35 cellular contexts compared by ENCODE assay signal in genomic region chr20:16588241-16588640, GRCh38.
"Had no signal": no experiment of that assay in that cellular context is flagged by ENCODE, and none has a peak within 500 bp of the region (broad histone marks: within the 10 kb centered on the region; RNA-seq: fewer than 3 reads in every experiment).

No MANE protein-coding gene starts in this region.

- H3K36me3 Mint-ChIP-seq: activated CD8-positive, alpha-beta memory T cell treated with anti-CD3 and anti-CD28 coated beads, Interleukin-2, amount 10 ng/mL, durations not matched to agents 7 days and 5 days; activated naive CD4-positive, alpha-beta T cell treated with anti-CD3 and anti-CD28 coated beads, Interleukin-2, amount 10 ng/mL, durations not matched to agents 7 days and 5 days; activated naive CD4-positive, alpha-beta T cell treated with anti-CD3 and anti-CD28 coated beads, Interleukin-2, amount 50 U/mL, for 24 hours; activated naive CD8-positive, alpha-beta T cell treated with anti-CD3 and anti-CD28 coated beads, Interleukin-2, amount 10 ng/mL, durations not matched to agents 7 days and 5 days; brain had no signal

- H3K4me3 Mint-ChIP-seq: activated B cell treated with CpG ODN at 0.5 μM for 24 hours; activated CD4-positive, alpha-beta memory T cell treated with anti-CD3 and anti-CD28 coated beads, Interleukin-2, amount 10 ng/mL, durations not matched to agents 7 days and 5 days; activated CD4-positive, alpha-beta T cell treated with anti-CD3 and anti-CD28 coated beads, Interleukin-2, amount 10 ng/mL, durations not matched to agents 7 days and 5 days; activated CD8-positive, alpha-beta memory T cell treated with anti-CD3 and anti-CD28 coated beads, Interleukin-2, amount 10 ng/mL, durations not matched to agents 7 days and 5 days; activated CD8-positive, alpha-beta T cell treated with anti-CD3 and anti-CD28 coated beads, Interleukin-2, amount 10 ng/mL, durations not matched to agents 7 days and 5 days; activated naive CD4-positive, alpha-beta T cell treated with anti-CD3 and anti-CD28 coated beads, Interleukin-2, amount 10 ng/mL, durations not matched to agents 7 days and 5 days; activated naive CD4-positive, alpha-beta T cell treated with anti-CD3 and anti-CD28 coated beads, Interleukin-2, amount 50 U/mL, for 24 hours; activated naive CD8-positive, alpha-beta T cell; activated naive CD8-positive, alpha-beta T cell treated with anti-CD3 and anti-CD28 coated beads, Interleukin-2, amount 10 ng/mL, durations not matched to agents 7 days and 5 days; activated naive CD8-positive, alpha-beta T cell treated with anti-CD3 and anti-CD28 coated beads, Interleukin-2, amount 50 U/mL, for 24 hours; activated T-cell treated with anti-CD3 and anti-CD28 coated beads, Interleukin-2, amount 50 U/mL, for 24 hours; brain; central memory CD8-positive, alpha-beta T cell; T-helper 1 cell treated with Interleukin-12 subunit alpha and Interleukin-12 subunit beta and Interleukin-4 antibody, amounts not matched to agents 30 μg/mL and 1 μg/mL, for 36 hours; T-helper 2 cell treated with Interferon-gamma antibody and Interleukin-4, amounts not matched to agents 5 μg/mL and 100 μg/mL, for 36 hours had no signal

- H3K9me3 ChIP-seq: ascending aorta had no signal

- ATAC-seq: activated CD8-positive, alpha-beta memory T cell treated with anti-CD3 and anti-CD28 coated beads, Interleukin-2, amount 10 ng/mL, durations not matched to agents 7 days and 5 days; activated CD8-positive, alpha-beta T cell treated with anti-CD3 and anti-CD28 coated beads, Interleukin-2, amount 10 ng/mL, durations not matched to agents 7 days and 5 days; activated naive CD8-positive, alpha-beta T cell treated with anti-CD3 and anti-CD28 coated beads, Interleukin-2, amount 50 U/mL, for 24 hours had no signal

- H3K4me1 Mint-ChIP-seq: activated B cell treated with CpG ODN at 0.5 μM for 24 hours; activated CD4-positive, alpha-beta memory T cell treated with anti-CD3 and anti-CD28 coated beads, Interleukin-2, amount 10 ng/mL, durations not matched to agents 7 days and 5 days; activated CD4-positive, alpha-beta T cell treated with anti-CD3 and anti-CD28 coated beads, Interleukin-2, amount 10 ng/mL, durations not matched to agents 7 days and 5 days; activated CD8-positive, alpha-beta memory T cell treated with anti-CD3 and anti-CD28 coated beads, Interleukin-2, amount 10 ng/mL, durations not matched to agents 7 days and 5 days; activated naive CD4-positive, alpha-beta T cell treated with anti-CD3 and anti-CD28 coated beads, Interleukin-2, amount 10 ng/mL, durations not matched to agents 7 days and 5 days; activated naive CD4-positive, alpha-beta T cell treated with anti-CD3 and anti-CD28 coated beads, Interleukin-2, amount 50 U/mL, for 24 hours; activated naive CD8-positive, alpha-beta T cell treated with anti-CD3 and anti-CD28 coated beads, Interleukin-2, amount 10 ng/mL, durations not matched to agents 7 days and 5 days; activated naive CD8-positive, alpha-beta T cell treated with anti-CD3 and anti-CD28 coated beads, Interleukin-2, amount 50 U/mL, for 24 hours; brain; central memory CD8-positive, alpha-beta T cell had no signal

- H3K9me3 Mint-ChIP-seq: activated B cell treated with CpG ODN at 0.5 μM for 24 hours; activated CD4-positive, alpha-beta memory T cell treated with anti-CD3 and anti-CD28 coated beads, Interleukin-2, amount 10 ng/mL, durations not matched to agents 7 days and 5 days; activated CD4-positive, alpha-beta T cell treated with anti-CD3 and anti-CD28 coated beads, Interleukin-2, amount 10 ng/mL, durations not matched to agents 7 days and 5 days; activated naive CD4-positive, alpha-beta T cell treated with anti-CD3 and anti-CD28 coated beads, Interleukin-2, amount 10 ng/mL, durations not matched to agents 7 days and 5 days; activated naive CD4-positive, alpha-beta T cell treated with anti-CD3 and anti-CD28 coated beads, Interleukin-2, amount 50 U/mL, for 24 hours; activated naive CD8-positive, alpha-beta T cell treated with anti-CD3 and anti-CD28 coated beads, Interleukin-2, amount 10 ng/mL, durations not matched to agents 7 days and 5 days; activated naive CD8-positive, alpha-beta T cell treated with anti-CD3 and anti-CD28 coated beads, Interleukin-2, amount 50 U/mL, for 24 hours; activated T-cell treated with anti-CD3 and anti-CD28 coated beads, Interleukin-2, amount 50 U/mL, for 24 hours; activated T-helper 2 cell treated with anti-CD3 and anti-CD28 coated beads, Interferon-gamma antibody, Interleukin-2, Interleukin-4, amounts not matched to agents 10 μg/mL and 5 μg/mL and 100 μg/mL, durations not matched to agents 14 hours and 24 hours and 36 hours; central memory CD8-positive, alpha-beta T cell; T-helper 1 cell treated with Interleukin-12 subunit alpha and Interleukin-12 subunit beta and Interleukin-4 antibody, amounts not matched to agents 30 μg/mL and 1 μg/mL, for 36 hours; T-helper 2 cell treated with Interferon-gamma antibody and Interleukin-4, amounts not matched to agents 5 μg/mL and 100 μg/mL, for 36 hours had no signal

- FAIRE-seq: TTC549 had no signal

- H3K27ac Mint-ChIP-seq: activated B cell treated with CpG ODN at 0.5 μM for 24 hours; activated CD4-positive, alpha-beta memory T cell treated with anti-CD3 and anti-CD28 coated beads, Interleukin-2, amount 10 ng/mL, durations not matched to agents 7 days and 5 days; activated CD4-positive, alpha-beta T cell treated with anti-CD3 and anti-CD28 coated beads, Interleukin-2, amount 10 ng/mL, durations not matched to agents 7 days and 5 days; activated CD8-positive, alpha-beta memory T cell treated with anti-CD3 and anti-CD28 coated beads, Interleukin-2, amount 10 ng/mL, durations not matched to agents 7 days and 5 days; activated CD8-positive, alpha-beta T cell treated with anti-CD3 and anti-CD28 coated beads, Interleukin-2, amount 10 ng/mL, durations not matched to agents 7 days and 5 days; activated naive CD4-positive, alpha-beta T cell treated with anti-CD3 and anti-CD28 coated beads, Interleukin-2, amount 10 ng/mL, durations not matched to agents 7 days and 5 days; activated naive CD4-positive, alpha-beta T cell treated with anti-CD3 and anti-CD28 coated beads, Interleukin-2, amount 50 U/mL, for 24 hours; activated naive CD8-positive, alpha-beta T cell; activated naive CD8-positive, alpha-beta T cell treated with anti-CD3 and anti-CD28 coated beads, Interleukin-2, amount 10 ng/mL, durations not matched to agents 7 days and 5 days; activated naive CD8-positive, alpha-beta T cell treated with anti-CD3 and anti-CD28 coated beads, Interleukin-2, amount 50 U/mL, for 24 hours; activated T-cell treated with anti-CD3 and anti-CD28 coated beads, Interleukin-2, amount 50 U/mL, for 24 hours; activated T-helper 2 cell treated with anti-CD3 and anti-CD28 coated beads, Interferon-gamma antibody, Interleukin-2, Interleukin-4, amounts not matched to agents 10 μg/mL and 5 μg/mL and 100 μg/mL, durations not matched to agents 14 hours and 24 hours and 36 hours; brain; T-helper 1 cell treated with Interleukin-12 subunit alpha and Interleukin-12 subunit beta and Interleukin-4 antibody, amounts not matched to agents 30 μg/mL and 1 μg/mL, for 36 hours; T-helper 2 cell treated with Interferon-gamma antibody and Interleukin-4, amounts not matched to agents 5 μg/mL and 100 μg/mL, for 36 hours had no signal

- H3K27me3 ChIP-seq: ascending aorta, cardiac muscle cell had no signal

- H3K4me3 ChIP-seq: ascending aorta, cardiac muscle cell had no signal

- DNase-seq: activated B cell treated with CpG ODN at 0.5 μM for 24 hours; activated CD4-positive, alpha-beta memory T cell treated with anti-CD3 and anti-CD28 coated beads, Interleukin-2, amount 10 ng/mL, durations not matched to agents 7 days and 5 days; activated CD4-positive, alpha-beta T cell treated with anti-CD3 and anti-CD28 coated beads for 48 hours; activated CD4-positive, alpha-beta T cell treated with anti-CD3 and anti-CD28 coated beads, Interleukin-2, amount 10 ng/mL, durations not matched to agents 7 days and 5 days; activated CD4-positive, alpha-beta T cell treated with anti-CD3 and anti-CD28 coated beads, Interleukin-2, amount 50 U/mL, for 48 hours; activated CD4-positive, CD25-positive, alpha-beta regulatory T cell treated with anti-CD3 and anti-CD28 coated beads, Interleukin-2, amount 50 U/mL, for 72 hours; activated CD8-positive, alpha-beta memory T cell treated with anti-CD3 and anti-CD28 coated beads for 24 hours; activated CD8-positive, alpha-beta memory T cell treated with anti-CD3 and anti-CD28 coated beads, Interleukin-2, amount 10 ng/mL, durations not matched to agents 7 days and 5 days; activated CD8-positive, alpha-beta memory T cell treated with anti-CD3 and anti-CD28 coated beads, Interleukin-2, amount 50 U/mL, for 48 hours; activated CD8-positive, alpha-beta T cell treated with anti-CD3 and anti-CD28 coated beads, Interleukin-2, amount 10 ng/mL, durations not matched to agents 7 days and 5 days; activated effector memory CD4-positive, alpha-beta T cell treated with Interleukin-2 at 50 U/mL for 16 hours; activated gamma-delta T cell; activated naive CD4-positive, alpha-beta T cell treated with anti-CD3 and anti-CD28 coated beads, Interleukin-2, amount 10 ng/mL, durations not matched to agents 7 days and 5 days; activated naive CD4-positive, alpha-beta T cell treated with Interleukin-2 at 50 U/mL for 16 hours; activated naive CD8-positive, alpha-beta T cell treated with anti-CD3 and anti-CD28 coated beads, Interleukin-2, amount 10 ng/mL, durations not matched to agents 7 days and 5 days; activated naive CD8-positive, alpha-beta T cell treated with anti-CD3 and anti-CD28 coated beads, Interleukin-2, amount 50 U/mL, for 24 hours; activated T-cell treated with anti-CD3 and anti-CD28 coated beads, Interleukin-2, amount 50 U/mL, for 24 hours; activated T-cell treated with anti-CD3 and anti-CD28 coated beads, Interleukin-2, amount 50 U/mL, for 48 hours; amygdala; anterior cingulate cortex; caudate nucleus; T-helper 1 cell; T-helper 2 cell; T-helper 9 cell had no signal

- H3K36me3 ChIP-seq: ascending aorta, cardiac muscle cell had no signal

- H3K27ac ChIP-seq: ascending aorta, cardiac muscle cell, VCaP had no signal

- H3K4me1 ChIP-seq: ascending aorta had no signal
